ENCODE assay signal across 15 cellular contexts in genomic region chr15:49964071-49964470, GRCh38.
DNase-seq lines count a peak whose midpoint lies in the region; ATAC-seq and TF ChIP-seq lines count a peak whose summit lies in the region.
"Had no signal": no experiment of that assay in that cellular context is flagged by ENCODE, and none has a peak within 500 bp of the region (broad histone marks: within the 10 kb centered on the region; RNA-seq: fewer than 3 reads in every experiment).

No MANE protein-coding gene starts in this region.

- ATAC-seq in GM21825 (IDR thresholded peaks at IDR 0.05; ENCODE audit: unreplicated experiment) (no peak), heart right ventricle (no peak)
- ATAC-seq: HCT116 had no signal

- peaks cover 6 to 36% of the 10 kb centered on the region in 2 donors for H3K4me1 Mint-ChIP-seq in immature natural killer cell
- H3K4me1 Mint-ChIP-seq: B cell; CD4-positive, alpha-beta memory T cell; IgD-negative memory B cell had no signal

- no peak overlapping the region for H3K4me2 ChIP-seq in mesenchymal stem cell (ENCODE audit: low read length, poor library complexity, severe bottlenecking)

- H3K36me3 Mint-ChIP-seq in immature natural killer cell = peaks cover 51 to 73% (median 62%) of the 10 kb centered on the region in 3 donors
- H3K36me3 Mint-ChIP-seq: CD4-positive, alpha-beta memory T cell; IgD-negative memory B cell had no signal

- no peak overlapping the region for H2BK12ac ChIP-seq in mesenchymal stem cell (ENCODE audit: low read length in 2 of 2)

- no peak overlapping the region for H4K91ac ChIP-seq in mesenchymal stem cell (ENCODE audit: low read length)

- H3K4me3 ChIP-seq in adipocyte (ENCODE audit: low read length) = no peak overlapping the region
- no peak overlapping the region for H3K4me3 ChIP-seq in mesenchymal stem cell (ENCODE audit: insufficient read depth in 1 of 2, low read depth in 1 of 2, low read length in 2 of 2)
- no peak overlapping the region for H3K4me3 ChIP-seq in uterus
- no peak overlapping the region for H3K4me3 ChIP-seq in heart right ventricle

- H3K23ac ChIP-seq in mesenchymal stem cell (ENCODE audit: low read length in 2 of 2) = no peak overlapping the region

- no peak overlapping the region for H3K27ac ChIP-seq in mesenchymal stem cell (ENCODE audit: low read length, poor library complexity, severe bottlenecking)
- H3K27ac ChIP-seq in uterus = peak overlapping the region; percentile 29 to 31
- H3K27ac ChIP-seq in heart right ventricle = no peak overlapping the region
- H3K27ac ChIP-seq: C4-2B had no signal

- no peak for TF ChIP-seq CTCF in uterus (IDR thresholded peaks at IDR 0.05)
- no peak for TF ChIP-seq CTCF in heart right ventricle (IDR thresholded peaks at IDR 0.05)

- H2BK15ac ChIP-seq in mesenchymal stem cell (ENCODE audit: low read depth, poor library complexity, severe bottlenecking) = no peak overlapping the region

- H2AK5ac ChIP-seq in mesenchymal stem cell (ENCODE audit: low read length, severe bottlenecking) = no peak overlapping the region

- no peak overlapping the region for H4K8ac ChIP-seq in mesenchymal stem cell (ENCODE audit: low read length)

- H3K9me3 ChIP-seq in adipocyte (ENCODE audit: control insufficient read depth, low read length) (peaks cover 12% of the 10 kb centered on the region), mesenchymal stem cell (ENCODE audit: control insufficient read depth, low read length) (peaks cover 15% of the 10 kb centered on the region), uterus (peaks cover 0 to 15% of the 10 kb centered on the region in 2 donors), heart right ventricle (peaks cover 0 to 41% (median 3%) of the 10 kb centered on the region in 11 donors)

- H3K4ac ChIP-seq in mesenchymal stem cell (ENCODE audit: low read depth in 1 of 2, low read length in 2 of 2) = no peak overlapping the region

- H3K14ac ChIP-seq in mesenchymal stem cell (ENCODE audit: low read length in 2 of 2) = no peak overlapping the region

- no peak overlapping the region for H2BK120ac ChIP-seq in mesenchymal stem cell (ENCODE audit: low read depth, low read length)

- no peaks in the 10 kb centered on the region for H3K79me1 ChIP-seq in mesenchymal stem cell (replicated peaks; ENCODE audit: low read length, poor library complexity, severe bottlenecking)

- H3K27me3 Mint-ChIP-seq in immature natural killer cell (ENCODE audit: low read depth in 3 of 3) = no peaks in the 10 kb centered on the region
- H3K27me3 Mint-ChIP-seq: B cell, IgD-negative memory B cell had no signal

- H3K4me1 ChIP-seq in adipocyte (ENCODE audit: control insufficient read depth, insufficient read depth, low read length) (peaks cover 8% of the 10 kb centered on the region), mesenchymal stem cell (ENCODE audit: control insufficient read depth, insufficient read depth, low read depth, low read length) (no peaks in the 10 kb centered on the region), uterus (peaks cover 0 to 5% of the 10 kb centered on the region in 2 donors), heart right ventricle (no peaks in the 10 kb centered on the region)

- H3K4me3 Mint-ChIP-seq in immature natural killer cell = no peak overlapping the region
- H3K4me3 Mint-ChIP-seq: B cell; CD4-positive, alpha-beta memory T cell; IgD-negative memory B cell had no signal

- H3K36me3 ChIP-seq in adipocyte (ENCODE audit: control insufficient read depth, insufficient read depth, low read length, severe bottlenecking) = no peaks in the 10 kb centered on the region
- no peaks in the 10 kb centered on the region for H3K36me3 ChIP-seq in mesenchymal stem cell (ENCODE audit: control insufficient read depth in 1 of 2, insufficient read depth in 2 of 2, low read depth in 1 of 2, low read length in 2 of 2)
- H3K36me3 ChIP-seq in uterus = no peaks in the 10 kb centered on the region
- peaks cover 0 to 5% (median 0%) of the 10 kb centered on the region in 9 donors for H3K36me3 ChIP-seq in heart right ventricle

- H2AFZ ChIP-seq in mesenchymal stem cell (ENCODE audit: low read depth, low read length) = no peak overlapping the region

- no peak for TF ChIP-seq POLR2A in uterus (IDR thresholded peaks at IDR 0.05)

- H3K18ac ChIP-seq in mesenchymal stem cell (ENCODE audit: low read depth in 1 of 2, low read length in 2 of 2) = no peak overlapping the region

- no peak overlapping the region for H3K9ac ChIP-seq in adipocyte (ENCODE audit: low read length)
- H3K9ac ChIP-seq in mesenchymal stem cell (ENCODE audit: low read length) = peak overlapping the region; percentile 41

- H3K9me3 Mint-ChIP-seq in immature natural killer cell = peaks cover 2 to 12% (median 8%) of the 10 kb centered on the region in 6 donors

- H3K27me3 ChIP-seq in adipocyte (replicated peaks; ENCODE audit: control insufficient read depth, insufficient read depth, low read length) (no peaks in the 10 kb centered on the region), mesenchymal stem cell (ENCODE audit: control insufficient read depth in 1 of 2, insufficient read depth in 1 of 2, low read length in 2 of 2) (no peaks in the 10 kb centered on the region), uterus (no peaks in the 10 kb centered on the region), heart right ventricle (no peaks in the 10 kb centered on the region)

- DNase-seq in adipocyte (ENCODE audit: low read depth) (peak; percentile 15), immature natural killer cell (no peak), mesenchymal stem cell (no peak), uterus (no peak), heart right ventricle (no peak)
- DNase-seq in stimulated activated naive CD4-positive, alpha-beta T cell (lab: John Stamatoyannopoulos, UW) = no peak
- DNase-seq: CD4-positive, alpha-beta memory T cell; COR-L47; DND-41; GDM1 had no signal

- intact Hi-C loops in uterus (cut with DNase I; ENCODE audit: low total_unique reads) = no loop called here
- intact Hi-C loops in heart right ventricle (cut with DNase I) = no loop called here

- H3K27ac Mint-ChIP-seq in immature natural killer cell = peak overlapping the region in 4 of 6 donors; percentile 7 to 67 (median 60)
- H3K27ac Mint-ChIP-seq: B cell; CD4-positive, alpha-beta memory T cell; IgD-negative memory B cell had no signal

- no peak overlapping the region for H2BK5ac ChIP-seq in mesenchymal stem cell (ENCODE audit: low read depth, low read length, poor library complexity, severe bottlenecking)

Comparison
In these comparisons a context has a peak if more than half of its experiments do, and no peak if none do; other contexts are left out.
1. H3K27ac ChIP-seq: peak in uterus (2 of 2); none in mesenchymal stem cell (single experiment) and heart right ventricle (0 of 10).